ENCODE assay signal across 8 cellular contexts in the genomic region with DNA sequence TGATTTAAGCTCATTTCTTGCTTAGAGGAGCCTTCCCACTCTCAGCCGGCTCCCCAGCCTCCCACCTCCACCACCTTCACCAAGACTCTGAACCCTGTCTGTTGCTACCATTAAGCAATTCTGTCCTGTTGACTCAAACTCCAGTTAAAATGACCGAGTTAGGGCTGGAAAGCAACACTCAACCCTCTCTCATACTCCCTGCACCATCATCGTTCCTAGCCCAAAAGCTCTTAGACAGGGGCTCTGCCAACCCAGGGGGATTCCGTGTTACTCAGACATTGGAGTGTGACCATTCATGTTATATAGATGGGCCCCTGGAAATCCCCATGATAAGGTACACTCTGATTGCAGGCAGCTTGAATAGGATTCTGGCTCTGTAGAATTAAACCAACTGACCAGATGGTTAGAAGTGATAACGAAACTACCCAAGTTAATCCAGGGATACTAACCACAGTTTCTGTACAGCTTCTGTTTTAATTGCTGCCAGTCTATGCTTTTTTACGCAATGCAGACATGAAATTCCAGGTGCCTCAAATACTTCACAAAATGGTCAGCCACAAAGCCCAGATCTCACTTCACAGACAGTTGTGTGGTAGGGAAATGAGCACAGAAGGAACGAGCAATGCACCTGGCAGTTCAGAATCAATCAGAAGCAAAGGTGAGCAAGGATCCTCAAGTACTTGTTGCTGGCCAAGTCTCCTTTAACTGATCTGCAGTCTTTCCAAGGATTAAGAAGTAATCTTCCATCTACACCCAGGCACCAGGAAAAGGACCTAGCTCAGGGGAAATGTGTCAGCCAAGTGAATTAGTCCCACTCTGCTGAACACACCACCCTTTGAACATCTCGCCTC. TPM values are rescaled to one million over a fixed set of nuclear protein-coding genes. Genes with fewer than 3 reads are reported as not detected.
A peak's percentile ranks its signal among the peaks of the same experiment; 100 is the strongest.
DNase-seq lines count a peak whose midpoint lies in the region; ATAC-seq and TF ChIP-seq lines count a peak whose summit lies in the region.

No MANE protein-coding gene starts in this region.

- no peak for ATAC-seq in CD8-positive, alpha-beta T cell
- ATAC-seq in GM21360 (IDR thresholded peaks at IDR 0.05; ENCODE audit: unreplicated experiment) (peak; percentile 34), HG03521 (IDR thresholded peaks at IDR 0.05; ENCODE audit: unreplicated experiment) (no peak)

- H3K27ac ChIP-seq in CD8-positive, alpha-beta T cell (ENCODE audit: low read depth, low read length), result no peak overlapping the region

- peaks cover 29% of the 10 kb centered on the region for H3K4me1 ChIP-seq in CD8-positive, alpha-beta T cell (ENCODE audit: insufficient read depth, low read length)
- peaks cover 7% of the 10 kb centered on the region for H3K4me1 ChIP-seq in iPS-15b (ENCODE audit: control insufficient read depth, insufficient read depth, low read length)

- peaks cover 14% of the 10 kb centered on the region for H3K27me3 ChIP-seq in CD8-positive, alpha-beta T cell (ENCODE audit: insufficient read depth, low read length)
- peaks cover 48% of the 10 kb centered on the region for H3K27me3 ChIP-seq in iPS-15b (ENCODE audit: control insufficient read depth, insufficient read depth, low read length)

- H3K27ac Mint-ChIP-seq in CD8-positive, alpha-beta T cell, result no peak overlapping the region

- CTCF ChIA-PET in CD8-positive, alpha-beta T cell (lab: Charles Lee), result interaction anchor here (0.7 to 1.2 kb wide), 2 partner anchors 442 to 610 kb away, joined by 3 to 5 read pairs; no protein-coding TSS in a partner anchor

- H3K9me3 ChIP-seq in CD8-positive, alpha-beta T cell (ENCODE audit: low read length), result no peaks in the 10 kb centered on the region
- peaks cover 4% of the 10 kb centered on the region for H3K9me3 ChIP-seq in iPS-15b (ENCODE audit: control insufficient read depth, insufficient read depth, low read length)

- TF ChIP-seq CTCF in CD8-positive, alpha-beta T cell (IDR thresholded peaks at IDR 0.05), result no peak
- TF ChIP-seq CTCF in lower leg skin (IDR thresholded peaks at IDR 0.05), result no peak

- TF ChIP-seq POLR2A in lower leg skin (IDR thresholded peaks at IDR 0.05), result no peak

- POLR2A ChIA-PET in CD8-positive, alpha-beta T cell (lab: Charles Lee), result no interaction called here

- peak overlapping the region; percentile 1 for H3K4me3 Mint-ChIP-seq in CD8-positive, alpha-beta T cell

- 67 to 72% methylated on average over 8 of the region's 8 CpGs for WGBS in lower leg skin, 2 donors

- DNase-seq in CD8-positive, alpha-beta T cell, result no peak
- DNase-seq in RPMI7951 (ENCODE audit: low read depth), result peak; percentile 52
- DNase-seq in COLO829 (ENCODE audit: low spot score), result no peak
- no peak for DNase-seq in lower leg skin (ENCODE audit: low spot score in 2 of 2)
- DNase-seq in hippocampal formation (lab: John Stamatoyannopoulos, UW), result no peak

- peaks cover 52% of the 10 kb centered on the region for H3K27me3 Mint-ChIP-seq in CD8-positive, alpha-beta T cell (ENCODE audit: low read depth)

- H3K36me3 Mint-ChIP-seq in CD8-positive, alpha-beta T cell, result no peaks in the 10 kb centered on the region

- no peak overlapping the region for H3K9ac ChIP-seq in iPS-15b (ENCODE audit: low read depth, low read length)

- H3K4me1 Mint-ChIP-seq in CD8-positive, alpha-beta T cell (ENCODE audit: low read depth), result peaks cover 28% of the 10 kb centered on the region

- H3K36me3 ChIP-seq in CD8-positive, alpha-beta T cell (ENCODE audit: insufficient read depth, low read length), result no peaks in the 10 kb centered on the region
- no peaks in the 10 kb centered on the region for H3K36me3 ChIP-seq in iPS-15b (ENCODE audit: control insufficient read depth, insufficient read depth, low read length)

- H3K9me3 Mint-ChIP-seq in CD8-positive, alpha-beta T cell, result no peaks in the 10 kb centered on the region

- no peak overlapping the region for H3K4me3 ChIP-seq in CD8-positive, alpha-beta T cell (ENCODE audit: low read depth, low read length)
- peak overlapping the region; percentile 92 for H3K4me3 ChIP-seq in iPS-15b (ENCODE audit: low read depth, low read length)
- no peak overlapping the region for H3K4me3 ChIP-seq in lower leg skin (ENCODE audit: low read depth, poor library complexity, severe bottlenecking)

- intact Hi-C loops in CD8-positive, alpha-beta T cell (cut with DNase I, micrococcal nuclease), result no loop called here
- intact Hi-C loops in lower leg skin (cut with DNase I; ENCODE audit: low total_unique reads), result no loop called here

RNA-seq across cellular contexts. Expression of gene SSTR2, which starts 2.1 kb away (rescaled TPM):
- not detected for total RNA-seq in CD8-positive, alpha-beta T cell
- total RNA-seq in RPMI7951 (2014; rRNA removed; shearing (Covaris generic)), result under 0.01 TPM in 2 replicates
- total RNA-seq in lower leg skin, result under 1 TPM; 0.15 to 0.78 (median 0.45) TPM

RNA-seq across cellular contexts. Expression of gene COG1, which starts 25.9 kb away (rescaled TPM):
- total RNA-seq in CD8-positive, alpha-beta T cell, result 10 to 100 TPM; 91.3 to 95.6 TPM
- total RNA-seq in RPMI7951 (2014; rRNA removed; shearing (Covaris generic)), result 11.4 and 18.3 TPM in 2 replicates
- total RNA-seq in lower leg skin, result 10 to 100 TPM; 18.3 to 33.2 (median 23.9) TPM
